In the genomic region with DNA sequence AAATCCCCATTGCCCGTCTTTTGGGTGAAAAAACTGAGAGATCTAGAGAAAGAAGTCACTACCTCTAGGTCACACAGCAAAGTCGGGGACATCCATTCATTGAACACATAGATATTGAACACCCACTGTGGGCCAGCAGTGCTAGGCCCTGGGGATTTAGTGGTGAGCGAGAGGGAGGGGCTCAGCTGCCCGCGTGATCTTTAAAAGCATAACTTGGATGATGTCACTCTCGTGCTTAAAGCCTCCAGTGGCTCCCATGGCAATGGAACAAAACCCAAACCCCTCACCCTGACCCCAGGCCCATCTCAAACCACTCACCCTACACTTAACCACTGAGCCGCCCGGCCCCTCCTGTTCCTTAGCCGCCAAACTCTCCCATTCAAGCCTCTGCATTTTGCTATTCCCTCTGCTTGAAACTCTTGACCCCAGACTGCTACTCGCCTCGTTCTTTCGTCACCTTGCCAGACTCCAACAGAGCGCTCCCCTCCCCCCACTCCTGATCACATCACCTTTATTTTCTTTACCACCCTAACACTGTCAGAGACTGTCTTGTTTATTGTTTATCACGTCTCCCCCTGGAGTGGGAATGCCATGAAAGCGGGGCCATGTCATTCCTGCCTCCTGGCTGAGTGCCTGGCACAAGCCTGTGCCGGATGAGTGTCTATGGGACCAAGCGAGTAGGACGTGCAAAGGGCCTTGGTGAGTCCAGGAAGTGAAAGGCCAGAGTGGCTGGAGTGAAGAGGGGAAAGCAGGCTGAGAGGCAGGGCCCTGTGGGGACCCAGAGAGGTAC, we compare ENCODE assay signal across 1 cellular context.
A peak's percentile ranks its signal among the peaks of the same experiment; 100 is the strongest.
TF ChIP-seq lines count a peak whose summit lies in the region.

No MANE protein-coding gene starts in this region.

TF ChIP-seq in HepG2, 621 proteins besides CTCF, POLR2A, EP300 and RAD21 (continued from another document and continues in another):
- TF ChIP-seq GLMP (CRISPR knock-in tag; IDR thresholded peaks at IDR 0.05; ENCODE audit: borderline replicate concordance) (no peak), HNF1B (CRISPR knock-in tag; IDR thresholded peaks at IDR 0.05) (no peak), SALL1 (CRISPR knock-in tag; IDR thresholded peaks at IDR 0.05) (peak; percentile 20; the same call in 1 of the 2 replicates), ZFYVE20 (CRISPR knock-in tag; IDR thresholded peaks at IDR 0.05; ENCODE audit: borderline replicate concordance, low read depth) (no peak), BORCS8-MEF2B (CRISPR knock-in tag; IDR thresholded peaks at IDR 0.05) (0 out of 2 replicates have a peak, but pooled peaks have one; percentile 22), SMAD1 (CRISPR knock-in tag; IDR thresholded peaks at IDR 0.05; ENCODE audit: borderline replicate concordance, low read depth) (0 out of 2 replicates have a peak, but pooled peaks have one; percentile 2), ZNF143 (CRISPR knock-in tag; IDR thresholded peaks at IDR 0.05) (no peak), GTF3A (CRISPR knock-in tag; conservative IDR thresholded peaks at IDR 0.05) (no peak), ZNF232 (CRISPR knock-in tag; IDR thresholded peaks at IDR 0.05; ENCODE audit: borderline replicate concordance) (no peak), BCL6 (CRISPR knock-in tag; IDR thresholded peaks at IDR 0.05) (no peak), RORA (CRISPR knock-in tag; IDR thresholded peaks at IDR 0.05) (no peak), TARDBP (CRISPR knock-in tag; IDR thresholded peaks at IDR 0.05) (no peak), NR3C1 (CRISPR knock-in tag; IDR thresholded peaks at IDR 0.05) (no peak), CEBPG (CRISPR knock-in tag; IDR thresholded peaks at IDR 0.05) (no peak), KLF15 (CRISPR knock-in tag; IDR thresholded peaks at IDR 0.05; ENCODE audit: borderline replicate concordance) (no peak), NONO (IDR thresholded peaks at IDR 0.05) (no peak), NONO (CRISPR knock-in tag; conservative IDR thresholded peaks at IDR 0.05) (peak; percentile 63; the same call in 1 of the 2 replicates), ZNF562 (CRISPR knock-in tag; IDR thresholded peaks at IDR 0.05; ENCODE audit: borderline replicate concordance) (no peak), ZMAT5 (CRISPR knock-in tag; IDR thresholded peaks at IDR 0.05; ENCODE audit: borderline replicate concordance, low read depth) (no peak), DNMT3B (CRISPR knock-in tag; conservative IDR thresholded peaks at IDR 0.05) (no peak), BHLHE40 (IDR thresholded peaks at IDR 0.05; ENCODE audit: low read length) (peak; percentile 13; the same call in 1 of the 2 replicates), NCOR1 (IDR thresholded peaks at IDR 0.05; ENCODE audit: borderline replicate concordance, low read length) (no peak), ZBTB34 (CRISPR knock-in tag; IDR thresholded peaks at IDR 0.05) (0 out of 2 replicates have a peak, but pooled peaks have one; percentile 67), ZNF644 (CRISPR knock-in tag; IDR thresholded peaks at IDR 0.05; ENCODE audit: low read depth) (0 out of 2 replicates have a peak, but pooled peaks have one; percentile 8), PHF21A (CRISPR knock-in tag; IDR thresholded peaks at IDR 0.05) (no peak), MIER3 (CRISPR knock-in tag; IDR thresholded peaks at IDR 0.05; ENCODE audit: borderline replicate concordance) (no peak), ASH2L (IDR thresholded peaks at IDR 0.05; ENCODE audit: insufficient read length, low read depth, low read length) (peak; percentile 8), SRSF1 (optimal IDR thresholded peaks at IDR 0.05; ENCODE audit: low read depth, low read length) (no peak), ZNF776 (CRISPR knock-in tag; IDR thresholded peaks at IDR 0.05) (no peak; the same call in 1 of the 2 replicates), ZNF3 (CRISPR knock-in tag; IDR thresholded peaks at IDR 0.05) (0 out of 2 replicates have a peak, but pooled peaks have one; percentile 18), HHEX (CRISPR knock-in tag; IDR thresholded peaks at IDR 0.05) (no peak), ZNF558 (CRISPR knock-in tag; IDR thresholded peaks at IDR 0.05; ENCODE audit: borderline replicate concordance) (0 out of 2 replicates have a peak, but pooled peaks have one; percentile 58)
- TF ChIP-seq, protein P1, sequence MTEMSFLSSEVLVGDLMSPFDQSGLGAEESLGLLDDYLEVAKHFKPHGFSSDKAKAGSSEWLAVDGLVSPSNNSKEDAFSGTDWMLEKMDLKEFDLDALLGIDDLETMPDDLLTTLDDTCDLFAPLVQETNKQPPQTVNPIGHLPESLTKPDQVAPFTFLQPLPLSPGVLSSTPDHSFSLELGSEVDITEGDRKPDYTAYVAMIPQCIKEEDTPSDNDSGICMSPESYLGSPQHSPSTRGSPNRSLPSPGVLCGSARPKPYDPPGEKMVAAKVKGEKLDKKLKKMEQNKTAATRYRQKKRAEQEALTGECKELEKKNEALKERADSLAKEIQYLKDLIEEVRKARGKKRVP (CRISPR knock-in tag; IDR thresholded peaks at IDR 0.05), result 0 out of 4 replicates have a peak, but pooled peaks of 1 of the 2 experiments have one; percentile 22
- TF ChIP-seq, protein P2, sequence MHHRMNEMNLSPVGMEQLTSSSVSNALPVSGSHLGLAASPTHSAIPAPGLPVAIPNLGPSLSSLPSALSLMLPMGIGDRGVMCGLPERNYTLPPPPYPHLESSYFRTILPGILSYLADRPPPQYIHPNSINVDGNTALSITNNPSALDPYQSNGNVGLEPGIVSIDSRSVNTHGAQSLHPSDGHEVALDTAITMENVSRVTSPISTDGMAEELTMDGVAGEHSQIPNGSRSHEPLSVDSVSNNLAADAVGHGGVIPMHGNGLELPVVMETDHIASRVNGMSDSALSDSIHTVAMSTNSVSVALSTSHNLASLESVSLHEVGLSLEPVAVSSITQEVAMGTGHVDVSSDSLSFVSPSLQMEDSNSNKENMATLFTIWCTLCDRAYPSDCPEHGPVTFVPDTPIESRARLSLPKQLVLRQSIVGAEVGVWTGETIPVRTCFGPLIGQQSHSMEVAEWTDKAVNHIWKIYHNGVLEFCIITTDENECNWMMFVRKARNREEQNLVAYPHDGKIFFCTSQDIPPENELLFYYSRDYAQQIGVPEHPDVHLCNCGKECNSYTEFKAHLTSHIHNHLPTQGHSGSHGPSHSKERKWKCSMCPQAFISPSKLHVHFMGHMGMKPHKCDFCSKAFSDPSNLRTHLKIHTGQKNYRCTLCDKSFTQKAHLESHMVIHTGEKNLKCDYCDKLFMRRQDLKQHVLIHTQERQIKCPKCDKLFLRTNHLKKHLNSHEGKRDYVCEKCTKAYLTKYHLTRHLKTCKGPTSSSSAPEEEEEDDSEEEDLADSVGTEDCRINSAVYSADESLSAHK (CRISPR knock-in tag; IDR thresholded peaks at IDR 0.05; ENCODE audit: borderline replicate concordance), result no peak
- TF ChIP-seq, protein P3, sequence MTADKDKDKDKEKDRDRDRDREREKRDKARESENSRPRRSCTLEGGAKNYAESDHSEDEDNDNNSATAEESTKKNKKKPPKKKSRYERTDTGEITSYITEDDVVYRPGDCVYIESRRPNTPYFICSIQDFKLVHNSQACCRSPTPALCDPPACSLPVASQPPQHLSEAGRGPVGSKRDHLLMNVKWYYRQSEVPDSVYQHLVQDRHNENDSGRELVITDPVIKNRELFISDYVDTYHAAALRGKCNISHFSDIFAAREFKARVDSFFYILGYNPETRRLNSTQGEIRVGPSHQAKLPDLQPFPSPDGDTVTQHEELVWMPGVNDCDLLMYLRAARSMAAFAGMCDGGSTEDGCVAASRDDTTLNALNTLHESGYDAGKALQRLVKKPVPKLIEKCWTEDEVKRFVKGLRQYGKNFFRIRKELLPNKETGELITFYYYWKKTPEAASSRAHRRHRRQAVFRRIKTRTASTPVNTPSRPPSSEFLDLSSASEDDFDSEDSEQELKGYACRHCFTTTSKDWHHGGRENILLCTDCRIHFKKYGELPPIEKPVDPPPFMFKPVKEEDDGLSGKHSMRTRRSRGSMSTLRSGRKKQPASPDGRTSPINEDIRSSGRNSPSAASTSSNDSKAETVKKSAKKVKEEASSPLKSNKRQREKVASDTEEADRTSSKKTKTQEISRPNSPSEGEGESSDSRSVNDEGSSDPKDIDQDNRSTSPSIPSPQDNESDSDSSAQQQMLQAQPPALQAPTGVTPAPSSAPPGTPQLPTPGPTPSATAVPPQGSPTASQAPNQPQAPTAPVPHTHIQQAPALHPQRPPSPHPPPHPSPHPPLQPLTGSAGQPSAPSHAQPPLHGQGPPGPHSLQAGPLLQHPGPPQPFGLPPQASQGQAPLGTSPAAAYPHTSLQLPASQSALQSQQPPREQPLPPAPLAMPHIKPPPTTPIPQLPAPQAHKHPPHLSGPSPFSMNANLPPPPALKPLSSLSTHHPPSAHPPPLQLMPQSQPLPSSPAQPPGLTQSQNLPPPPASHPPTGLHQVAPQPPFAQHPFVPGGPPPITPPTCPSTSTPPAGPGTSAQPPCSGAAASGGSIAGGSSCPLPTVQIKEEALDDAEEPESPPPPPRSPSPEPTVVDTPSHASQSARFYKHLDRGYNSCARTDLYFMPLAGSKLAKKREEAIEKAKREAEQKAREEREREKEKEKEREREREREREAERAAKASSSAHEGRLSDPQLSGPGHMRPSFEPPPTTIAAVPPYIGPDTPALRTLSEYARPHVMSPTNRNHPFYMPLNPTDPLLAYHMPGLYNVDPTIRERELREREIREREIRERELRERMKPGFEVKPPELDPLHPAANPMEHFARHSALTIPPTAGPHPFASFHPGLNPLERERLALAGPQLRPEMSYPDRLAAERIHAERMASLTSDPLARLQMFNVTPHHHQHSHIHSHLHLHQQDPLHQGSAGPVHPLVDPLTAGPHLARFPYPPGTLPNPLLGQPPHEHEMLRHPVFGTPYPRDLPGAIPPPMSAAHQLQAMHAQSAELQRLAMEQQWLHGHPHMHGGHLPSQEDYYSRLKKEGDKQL (CRISPR knock-in tag; IDR thresholded peaks at IDR 0.05; ENCODE audit: low read depth), result no peak
- TF ChIP-seq, protein P4, sequence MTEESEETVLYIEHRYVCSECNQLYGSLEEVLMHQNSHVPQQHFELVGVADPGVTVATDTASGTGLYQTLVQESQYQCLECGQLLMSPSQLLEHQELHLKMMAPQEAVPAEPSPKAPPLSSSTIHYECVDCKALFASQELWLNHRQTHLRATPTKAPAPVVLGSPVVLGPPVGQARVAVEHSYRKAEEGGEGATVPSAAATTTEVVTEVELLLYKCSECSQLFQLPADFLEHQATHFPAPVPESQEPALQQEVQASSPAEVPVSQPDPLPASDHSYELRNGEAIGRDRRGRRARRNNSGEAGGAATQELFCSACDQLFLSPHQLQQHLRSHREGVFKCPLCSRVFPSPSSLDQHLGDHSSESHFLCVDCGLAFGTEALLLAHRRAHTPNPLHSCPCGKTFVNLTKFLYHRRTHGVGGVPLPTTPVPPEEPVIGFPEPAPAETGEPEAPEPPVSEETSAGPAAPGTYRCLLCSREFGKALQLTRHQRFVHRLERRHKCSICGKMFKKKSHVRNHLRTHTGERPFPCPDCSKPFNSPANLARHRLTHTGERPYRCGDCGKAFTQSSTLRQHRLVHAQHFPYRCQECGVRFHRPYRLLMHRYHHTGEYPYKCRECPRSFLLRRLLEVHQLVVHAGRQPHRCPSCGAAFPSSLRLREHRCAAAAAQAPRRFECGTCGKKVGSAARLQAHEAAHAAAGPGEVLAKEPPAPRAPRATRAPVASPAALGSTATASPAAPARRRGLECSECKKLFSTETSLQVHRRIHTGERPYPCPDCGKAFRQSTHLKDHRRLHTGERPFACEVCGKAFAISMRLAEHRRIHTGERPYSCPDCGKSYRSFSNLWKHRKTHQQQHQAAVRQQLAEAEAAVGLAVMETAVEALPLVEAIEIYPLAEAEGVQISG (CRISPR knock-in tag; IDR thresholded peaks at IDR 0.05), result no peak
- TF ChIP-seq, protein P5, sequence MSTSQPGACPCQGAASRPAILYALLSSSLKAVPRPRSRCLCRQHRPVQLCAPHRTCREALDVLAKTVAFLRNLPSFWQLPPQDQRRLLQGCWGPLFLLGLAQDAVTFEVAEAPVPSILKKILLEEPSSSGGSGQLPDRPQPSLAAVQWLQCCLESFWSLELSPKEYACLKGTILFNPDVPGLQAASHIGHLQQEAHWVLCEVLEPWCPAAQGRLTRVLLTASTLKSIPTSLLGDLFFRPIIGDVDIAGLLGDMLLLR (CRISPR knock-in tag; IDR thresholded peaks at IDR 0.05), result 0 out of 2 replicates have a peak, but pooled peaks have one; percentile 49
- TF ChIP-seq, protein P6, sequence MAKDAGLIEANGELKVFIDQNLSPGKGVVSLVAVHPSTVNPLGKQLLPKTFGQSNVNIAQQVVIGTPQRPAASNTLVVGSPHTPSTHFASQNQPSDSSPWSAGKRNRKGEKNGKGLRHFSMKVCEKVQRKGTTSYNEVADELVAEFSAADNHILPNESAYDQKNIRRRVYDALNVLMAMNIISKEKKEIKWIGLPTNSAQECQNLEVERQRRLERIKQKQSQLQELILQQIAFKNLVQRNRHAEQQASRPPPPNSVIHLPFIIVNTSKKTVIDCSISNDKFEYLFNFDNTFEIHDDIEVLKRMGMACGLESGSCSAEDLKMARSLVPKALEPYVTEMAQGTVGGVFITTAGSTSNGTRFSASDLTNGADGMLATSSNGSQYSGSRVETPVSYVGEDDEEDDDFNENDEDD (CRISPR knock-in tag; IDR thresholded peaks at IDR 0.05; ENCODE audit: borderline replicate concordance), result no peak
